8 cellular contexts compared by ENCODE assay signal in the genomic region with DNA sequence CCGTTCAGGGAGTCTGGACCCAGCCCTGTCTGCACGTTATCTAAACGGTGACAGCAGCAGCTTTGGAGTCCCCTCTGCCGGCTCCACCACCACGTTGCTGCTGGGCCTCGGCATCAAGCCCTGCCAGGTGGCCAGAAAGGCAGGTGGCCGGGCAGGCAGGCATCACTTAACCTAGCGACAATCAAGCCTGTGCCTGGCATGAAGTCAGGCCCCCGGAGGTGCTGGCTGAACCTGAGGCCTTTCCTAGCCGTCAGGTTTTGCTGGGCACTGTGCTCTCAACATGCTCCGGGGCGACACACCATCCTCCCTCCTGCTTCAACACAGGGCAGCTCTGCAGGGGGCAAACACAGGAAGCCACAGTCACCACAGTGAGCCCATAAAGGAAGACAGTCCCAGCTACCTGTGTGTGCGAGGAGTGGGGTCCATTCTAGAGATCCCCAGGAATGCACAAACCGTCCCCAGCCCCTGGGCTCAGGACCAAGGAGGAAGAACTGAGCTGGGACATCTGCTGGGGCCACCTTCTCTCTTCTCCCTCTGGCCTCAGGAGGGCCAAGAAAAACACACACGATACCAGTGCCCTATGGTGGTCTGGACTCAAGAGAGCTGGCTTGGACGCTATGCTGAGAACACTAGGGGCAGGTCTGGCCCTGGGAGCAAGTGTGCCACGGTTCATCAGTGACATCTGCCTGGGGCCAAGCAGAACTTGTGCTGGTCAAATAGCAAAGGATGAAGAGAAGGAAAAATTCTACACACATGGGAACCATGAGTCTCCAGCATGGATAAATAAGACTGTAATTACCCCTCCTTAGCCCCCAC. TPM values are rescaled to one million over a fixed set of nuclear protein-coding genes. Genes with fewer than 3 reads are reported as not detected.
A peak's percentile ranks its signal among the peaks of the same experiment; 100 is the strongest.
DNase-seq lines count a peak whose midpoint lies in the region; ATAC-seq and TF ChIP-seq lines count a peak whose summit lies in the region.

No MANE protein-coding gene starts in this region.

- TF ChIP-seq CTCF in C4-2B (conservative IDR thresholded peaks at IDR 0.05) (no peak), SU-DHL-6 (IDR thresholded peaks at IDR 0.05; ENCODE audit: insufficient read depth, low read length, poor library complexity, severe bottlenecking) (no peak)

- H3K9me3 ChIP-seq in SU-DHL-6 (ENCODE audit: insufficient read depth, low read length), result no peaks in the 10 kb centered on the region
- no peaks in the 10 kb centered on the region for H3K9me3 ChIP-seq in naive thymus-derived CD4-positive, alpha-beta T cell (ENCODE audit: control insufficient read depth in 2 of 3, low read length in 3 of 3)

- no peak overlapping the region for H2AFZ ChIP-seq in SU-DHL-6 (ENCODE audit: low read depth, low read length, severe bottlenecking)

- H3K4me1 ChIP-seq in naive thymus-derived CD4-positive, alpha-beta T cell (ENCODE audit: control insufficient read depth in 2 of 2, insufficient read depth in 2 of 2, low read length in 2 of 2), result peaks cover 94 to 98% of the 10 kb centered on the region in 2 donors

- H3K27ac ChIP-seq in C4-2B, result peak overlapping the region; percentile 76
- H3K27ac ChIP-seq in SU-DHL-6 (ENCODE audit: low read depth, low read length), result peak overlapping the region; percentile 98
- peak overlapping the region; percentile 72 for H3K27ac ChIP-seq in naive thymus-derived CD4-positive, alpha-beta T cell (ENCODE audit: low read depth, low read length)

- H3K4me1 Mint-ChIP-seq in naive thymus-derived CD4-positive, alpha-beta T cell, result peaks cover 84 to 100% (median 98%) of the 10 kb centered on the region in 7 donors

- H3K9me3 Mint-ChIP-seq in naive thymus-derived CD4-positive, alpha-beta T cell, result no peaks in the 10 kb centered on the region

- H3K27me3 Mint-ChIP-seq in naive thymus-derived CD4-positive, alpha-beta T cell, result no peaks in the 10 kb centered on the region

- peak overlapping the region; percentile 60 for H3K4me2 ChIP-seq in SU-DHL-6 (ENCODE audit: low read depth, low read length, poor library complexity, severe bottlenecking)

- H3K9me2 ChIP-seq in SU-DHL-6 (replicated peaks; ENCODE audit: insufficient read depth, low read length), result no peaks in the 10 kb centered on the region

- peak overlapping the region; percentile 54 for H3K9ac ChIP-seq in SU-DHL-6 (ENCODE audit: low read length)

- H3K79me2 ChIP-seq in SU-DHL-6 (ENCODE audit: insufficient read depth, low read length), result peaks cover 95% of the 10 kb centered on the region

- H3K27ac Mint-ChIP-seq in naive thymus-derived CD4-positive, alpha-beta T cell, result peak overlapping the region; percentile 89 to 99 (median 97)

- ATAC-seq in GM19324 (IDR thresholded peaks at IDR 0.05; ENCODE audit: low FRiP score, unreplicated experiment) (peak; percentile 34), HG03558 (IDR thresholded peaks at IDR 0.05; ENCODE audit: extremely low read depth, unreplicated experiment) (peak; percentile 1), left colon (no peak)
- ATAC-seq in naive thymus-derived CD4-positive, alpha-beta T cell, result peak; percentile 55

- no peaks in the 10 kb centered on the region for H3K36me3 ChIP-seq in SU-DHL-6 (ENCODE audit: low read length)
- H3K36me3 ChIP-seq in naive thymus-derived CD4-positive, alpha-beta T cell (ENCODE audit: control insufficient read depth in 2 of 3, insufficient read depth in 3 of 3, low read length in 3 of 3), result no peaks in the 10 kb centered on the region

- H3F3A ChIP-seq in SU-DHL-6 (ENCODE audit: insufficient read depth), result peaks cover 77% of the 10 kb centered on the region

- peaks cover 0 to 12% (median 3%) of the 10 kb centered on the region in 5 donors for H3K36me3 Mint-ChIP-seq in naive thymus-derived CD4-positive, alpha-beta T cell

- intact Hi-C loops in naive thymus-derived CD4-positive, alpha-beta T cell (cut with micrococcal nuclease), result loop anchor here (1.0 to 2.0 kb wide), 7 partner anchors 9 to 48 kb away; no protein-coding TSS in a partner anchor
- intact Hi-C loops in left colon (cut with DNase I, micrococcal nuclease), result no loop called here

- POLR2A ChIA-PET in naive thymus-derived CD4-positive, alpha-beta T cell (lab: Charles Lee), result interaction anchor here (0.6 to 6.8 kb wide), 14 partner anchors 10 to 452 kb away, joined by 3 to 90 read pairs (median 6); partner anchors contain the start of gene CCDC88C

- H4K20me1 ChIP-seq in SU-DHL-6 (ENCODE audit: low read depth, low read length), result no peaks in the 10 kb centered on the region; the same call in 1 of the 2 replicates

- CTCF ChIA-PET in naive thymus-derived CD4-positive, alpha-beta T cell (lab: Charles Lee), result interaction anchor here (0.5 to 3.2 kb wide), 9 partner anchors 14 to 310 kb away, joined by 3 to 14 read pairs (median 3); no protein-coding TSS in a partner anchor

- peak overlapping the region; percentile 17 for H3K4me3 ChIP-seq in SU-DHL-6 (ENCODE audit: insufficient read depth, low read length, poor library complexity, severe bottlenecking)
- H3K4me3 ChIP-seq in naive thymus-derived CD4-positive, alpha-beta T cell (ENCODE audit: low read length), result peak overlapping the region; percentile 61

- peak in 3 of 9 donors; percentile 44 to 47 (median 45) for DNase-seq in naive thymus-derived CD4-positive, alpha-beta T cell
- DNase-seq in GM19238 (ENCODE audit: insufficient read length, low spot score) (no peak), left colon (no peak), nucleus accumbens (lab: John Stamatoyannopoulos, UW) (no peak)

- no peaks in the 10 kb centered on the region for H3K27me3 ChIP-seq in SU-DHL-6 (ENCODE audit: low read length)
- no peaks in the 10 kb centered on the region for H3K27me3 ChIP-seq in naive thymus-derived CD4-positive, alpha-beta T cell (ENCODE audit: control insufficient read depth in 2 of 2, insufficient read depth in 2 of 2, low read length in 2 of 2)

- peak overlapping the region; percentile 79 to 89 (median 86) for H3K4me3 Mint-ChIP-seq in naive thymus-derived CD4-positive, alpha-beta T cell

RNA-seq across cellular contexts. Expression of gene CCDC88C, which starts 44.7 kb away (rescaled TPM):
- 100 to 1,000 TPM; 189 to 324 (median 277) TPM for total RNA-seq in naive thymus-derived CD4-positive, alpha-beta T cell
- 10 to 100 TPM; 23.6 to 44.9 TPM for polyA plus RNA-seq in naive thymus-derived CD4-positive, alpha-beta T cell
- total RNA-seq in left colon, result 10 to 100 TPM; 52.4 to 65.8 TPM

Comparison
In these comparisons a context has a peak if more than half of its experiments do, and no peak if none do; other contexts are left out.
1. intact Hi-C loops: an anchor here in naive thymus-derived CD4-positive, alpha-beta T cell (1.0 to 2.0 kb wide); none called in left colon.